Comparison of ENCODE assay signal across 19 cellular contexts in genomic region chr4:53014881-53015280, GRCh38.
"Had no signal": no experiment of that assay in that cellular context is flagged by ENCODE, and none has a peak within 500 bp of the region (broad histone marks: within the 10 kb centered on the region; RNA-seq: fewer than 3 reads in every experiment).

No MANE protein-coding gene starts in this region.

- H2AFZ ChIP-seq: neural progenitor cell had no signal

- H3K36me3 ChIP-seq: adrenal gland, esophagus squamous epithelium, gastrocnemius medialis, heart left ventricle, neural progenitor cell, right lobe of liver, upper lobe of left lung had no signal

- H3K27ac ChIP-seq: esophagus squamous epithelium, heart left ventricle, neural progenitor cell, psoas muscle, right lobe of liver, upper lobe of left lung had no signal

- DNase-seq: activated CD8-positive, alpha-beta memory T cell treated with anti-CD3 and anti-CD28 coated beads for 24 hours; activated CD8-positive, alpha-beta memory T cell treated with anti-CD3 and anti-CD28 coated beads, Interleukin-2, amount 50 U/mL, for 48 hours; activated gamma-delta T cell; cerebellar nuclear complex; effector memory CD4-positive, alpha-beta T cell; esophagus squamous epithelium; gastrocnemius medialis; immature natural killer cell; left ventricle myocardium superior; naive B cell; psoas muscle; right lobe of liver; small intestine; stimulated activated naive CD8-positive, alpha-beta T cell treated with anti-CD3 and anti-CD28 coated beads, Interleukin-15, amount 100 ng/mL, for 72 hours; upper lobe of left lung had no signal

- H3K4me1 ChIP-seq: neural progenitor cell had no signal

- H3K4me2 ChIP-seq: neural progenitor cell had no signal

- H3K4me3 ChIP-seq: adrenal gland, esophagus squamous epithelium, gastrocnemius medialis, heart left ventricle, mucosa of descending colon, neural progenitor cell, psoas muscle, right lobe of liver, upper lobe of left lung had no signal

- H3K9ac ChIP-seq: neural progenitor cell had no signal

- H3K9me3 ChIP-seq: adrenal gland, esophagus squamous epithelium, gastrocnemius medialis, heart left ventricle, mucosa of descending colon, psoas muscle, right lobe of liver, upper lobe of left lung had no signal

- H3K27me3 ChIP-seq: adrenal gland, esophagus squamous epithelium, gastrocnemius medialis, heart left ventricle, neural progenitor cell, right lobe of liver, upper lobe of left lung had no signal
